1 cellular context compared by ENCODE assay signal in the genomic region with DNA sequence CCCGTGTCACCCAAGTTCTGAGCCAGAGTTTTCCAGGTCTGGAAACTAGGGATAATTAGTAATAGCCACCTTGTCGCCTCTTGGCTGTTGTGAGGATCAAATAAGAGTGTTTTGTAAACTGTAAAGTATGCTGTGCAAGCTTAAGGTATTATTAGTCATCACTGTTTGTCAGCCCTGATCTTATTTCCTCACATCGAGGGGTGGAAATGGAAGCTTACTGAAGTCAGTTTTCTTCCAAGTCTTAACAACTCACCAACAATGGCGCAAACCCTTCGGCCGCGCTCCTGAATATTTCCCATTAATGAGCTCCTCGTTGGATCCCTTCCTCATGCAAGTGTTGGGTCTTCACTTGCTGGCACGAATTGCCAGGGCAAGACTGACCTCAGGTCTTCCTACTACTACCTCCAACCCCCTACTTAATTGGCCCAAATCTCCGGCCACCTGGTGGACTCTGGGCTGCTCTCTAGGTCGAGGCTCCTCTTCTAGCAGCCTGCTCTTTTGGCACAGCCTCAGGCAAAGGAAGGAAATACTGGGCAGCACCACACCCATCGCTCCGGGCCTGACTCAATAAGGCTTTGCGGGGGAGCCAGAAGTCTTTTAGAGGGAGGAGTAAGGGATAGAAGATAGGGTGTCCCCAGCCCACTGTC.
TF ChIP-seq lines count a peak whose summit lies in the region.

No MANE protein-coding gene starts in this region.

TF ChIP-seq in WTC11, 78 proteins besides CTCF, POLR2A, EP300 and RAD21 (continued from another document):
- TF ChIP-seq E2F4 (CRISPR knock-in tag; IDR thresholded peaks at IDR 0.05; ENCODE audit: borderline replicate concordance, low read depth), result no peak
- no peak for TF ChIP-seq NR1H2 (CRISPR knock-in tag; IDR thresholded peaks at IDR 0.05)
- no peak for TF ChIP-seq SMAD4 (CRISPR knock-in tag; IDR thresholded peaks at IDR 0.05)
- no peak for TF ChIP-seq SMAD3 (CRISPR knock-in tag; IDR thresholded peaks at IDR 0.05; ENCODE audit: borderline replicate concordance)
- no peak for TF ChIP-seq ZNF219 (CRISPR knock-in tag; IDR thresholded peaks at IDR 0.05; ENCODE audit: borderline replicate concordance)
